In the genomic region with DNA sequence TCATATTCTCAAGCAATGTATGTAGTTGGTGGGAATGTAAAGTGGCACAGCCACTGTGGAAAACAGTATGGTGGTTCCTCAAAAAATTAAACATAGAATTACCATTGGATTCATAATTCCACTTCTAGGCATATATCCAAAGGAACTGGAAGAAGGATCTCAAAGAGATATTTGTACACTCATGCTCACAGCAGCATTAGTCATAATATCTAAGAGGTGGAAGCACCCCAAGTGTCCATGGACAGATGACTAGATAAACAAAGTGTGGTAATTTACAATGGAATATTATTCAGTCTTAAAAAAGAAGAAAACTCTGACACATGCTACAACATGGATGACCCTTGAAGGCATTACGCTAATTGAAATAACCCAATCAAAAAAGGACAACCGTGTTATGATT, we compare ENCODE assay signal across 25 cellular contexts.
"Had no signal": no experiment of that assay in that cellular context is flagged by ENCODE, and none has a peak within 500 bp of the region (broad histone marks: within the 10 kb centered on the region; RNA-seq: fewer than 3 reads in every experiment).

No MANE protein-coding gene starts in this region.

- H3K4me3 ChIP-seq: adrenal gland, hepatocyte, ovary, psoas muscle, skin epidermis, uterus had no signal

- H3K36me3 ChIP-seq: adrenal gland, ovary, uterus, WERI-Rb-1 had no signal

- H3K9me3 ChIP-seq: adrenal gland, ovary, psoas muscle, uterus had no signal

- H2AFZ ChIP-seq: hepatocyte had no signal

- H3K27ac ChIP-seq: adrenal gland, epithelial cell of prostate, hepatocyte, ovary, psoas muscle, skin epidermis, uterus, WERI-Rb-1 had no signal

- H3K4me1 ChIP-seq: adrenal gland, psoas muscle, uterus had no signal

- H3K27me3 ChIP-seq: ovary, uterus had no signal

- DNase-seq: activated CD4-positive, alpha-beta T cell treated with anti-CD3 and anti-CD28 coated beads for 1 hour; activated CD8-positive, alpha-beta memory T cell treated with anti-CD3 and anti-CD28 coated beads for 24 hours; activated CD8-positive, alpha-beta memory T cell treated with anti-CD3 and anti-CD28 coated beads, Interleukin-2, amount 50 U/mL, for 4 hours; activated naive CD4-positive, alpha-beta T cell; activated T-cell treated with anti-CD3 and anti-CD28 coated beads, Interleukin-2, amount 50 U/mL, for 24 hours; adrenal gland; cortex of kidney; endodermal cell; glutamatergic neuron; ovary; psoas muscle; right cardiac atrium; stimulated activated CD4-positive, alpha-beta T cell treated with anti-CD3 and anti-CD28 coated beads, Interleukin-1b, Interleukin-23, amount 100 ng/mL, for 48 hours; stimulated activated naive CD8-positive, alpha-beta T cell treated with anti-CD3 and anti-CD28 coated beads, Interleukin-15, amount 100 ng/mL, for 72 hours; T-cell; trophoblast cell; uterus; WERI-Rb-1 had no signal

- FAIRE-seq: frontal cortex had no signal

- H3K79me2 ChIP-seq: hepatocyte had no signal

- ATAC-seq: activated T-helper 17 cell treated with anti-CD3 and anti-CD28 coated beads, Interleukin-2, amount 50 U/mL, for 72 hours; natural killer cell treated with Interleukin-12 subunit alpha and Interleukin-12 subunit beta and Interleukin-15 and Interleukin-18, amount 100 ng/mL, for 72 hours; psoas muscle; right cardiac atrium; stimulated activated effector memory CD8-positive, alpha-beta T cell treated with anti-CD3 and anti-CD28 coated beads, Interleukin-12 subunit alpha, Interleukin-12 subunit beta, amount 100 ng/mL, for 72 hours; stimulated activated naive CD8-positive, alpha-beta T cell treated with anti-CD3 and anti-CD28 coated beads, Interleukin-15, amount 100 ng/mL, for 72 hours; T-cell had no signal

- H3K4me2 ChIP-seq: hepatocyte had no signal
